ENCODE assay signal across 1 cellular context in genomic region chr4:2472187-2472586, GRCh38.
TF ChIP-seq lines count a peak whose summit lies in the region.

No MANE protein-coding gene starts in this region.

TF ChIP-seq in GM23338, 12 proteins besides CTCF, POLR2A, EP300 and RAD21 (continued from another document):
- no peak for TF ChIP-seq ZNF462 (CRISPR knock-in tag; IDR thresholded peaks at IDR 0.05)
- TF ChIP-seq EZH2phosphoT487 (IDR thresholded peaks at IDR 0.05; ENCODE audit: unreplicated experiment) = no peak
- no peak for TF ChIP-seq STAT1 (IDR thresholded peaks at IDR 0.05; ENCODE audit: unreplicated experiment)
TF ChIP-seq in GM23338: peak in this region for 0.
